17 cellular contexts compared by ENCODE assay signal in the genomic region with DNA sequence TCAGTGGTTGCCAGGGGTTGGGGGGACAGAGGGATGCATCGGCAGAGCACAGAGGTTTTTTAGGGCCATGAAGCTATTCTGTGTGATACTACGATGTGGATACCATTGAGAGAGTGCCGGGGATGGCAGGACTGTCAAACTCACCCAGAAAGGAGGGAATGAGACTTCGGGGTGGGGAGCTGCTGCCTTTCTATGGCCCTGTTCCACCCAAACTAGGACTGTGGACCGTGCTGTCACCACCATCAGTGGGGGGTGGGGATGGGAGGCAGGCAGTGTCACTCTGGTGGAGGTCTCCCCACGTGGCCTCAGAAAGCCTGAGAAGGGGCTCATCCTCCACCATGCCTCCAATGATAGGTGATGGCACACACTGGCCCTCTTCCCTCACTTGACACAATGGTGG.
"Had no signal": no experiment of that assay in that cellular context is flagged by ENCODE, and none has a peak within 500 bp of the region (broad histone marks: within the 10 kb centered on the region; RNA-seq: fewer than 3 reads in every experiment).

No MANE protein-coding gene starts in this region.

- H3K27me3 Mint-ChIP-seq: stimulated activated naive CD8-positive, alpha-beta T cell treated with anti-CD3 and anti-CD28 coated beads, Interleukin-15, Interleukin-2, amounts not matched to agents 100 ng/mL and 50 ng/mL, for 24 hours had no signal

- H3K4me3 Mint-ChIP-seq: effector memory CD8-positive, alpha-beta T cell; immature natural killer cell; natural killer cell; stimulated activated naive B cell treated with anti-CD40 and anti-IgM and Interleukin-4, amounts not matched to agents 10 μg/mL and 1 μg/mL and 100 μg/mL, for 72 hours; stimulated activated naive CD8-positive, alpha-beta T cell treated with anti-CD3 and anti-CD28 coated beads, Interleukin-15, Interleukin-2, amounts not matched to agents 100 ng/mL and 50 ng/mL, for 24 hours had no signal

- H3K9me3 Mint-ChIP-seq: immature natural killer cell; natural killer cell; stimulated activated naive B cell treated with anti-CD40 and anti-IgM and Interleukin-4, amounts not matched to agents 10 μg/mL and 1 μg/mL and 100 μg/mL, for 72 hours; stimulated activated naive CD8-positive, alpha-beta T cell treated with anti-CD3 and anti-CD28 coated beads, Interleukin-15, Interleukin-2, amounts not matched to agents 100 ng/mL and 50 ng/mL, for 24 hours had no signal

- H3K4me1 ChIP-seq: lower lobe of right lung, parathyroid adenoma, prostate gland, right atrium auricular region, sigmoid colon, suprapubic skin, transverse colon had no signal

- H3K27me3 ChIP-seq: right atrium auricular region, sigmoid colon, transverse colon had no signal

- H3K36me3 ChIP-seq: lower lobe of right lung, neutrophil, prostate gland, right atrium auricular region, sigmoid colon, suprapubic skin, transverse colon had no signal

- H3K27ac ChIP-seq: coronary artery, lower lobe of right lung, neutrophil, parathyroid adenoma, prostate gland, right atrium auricular region, sigmoid colon, suprapubic skin, transverse colon had no signal

- ATAC-seq: effector memory CD8-positive, alpha-beta T cell; left ventricle myocardium superior; lower lobe of right lung; natural killer cell; stimulated activated naive B cell treated with anti-CD40 and anti-IgM and Interleukin-4, amounts not matched to agents 10 μg/mL and 1 μg/mL and 100 μg/mL, for 72 hours had no signal

- DNase-seq: effector memory CD8-positive, alpha-beta T cell; hypothalamus; immature natural killer cell; left ventricle myocardium superior; lower lobe of right lung; natural killer cell; sigmoid colon; stimulated activated CD4-positive, alpha-beta T cell treated with anti-CD3 and anti-CD28 coated beads, Interleukin-4, amount 100 ng/mL, for 4 hours; stimulated activated naive B cell treated with anti-CD40 and anti-IgM and Interleukin-4, amounts not matched to agents 10 μg/mL and 1 μg/mL and 100 μg/mL, for 72 hours; transverse colon had no signal

- H3K4me3 ChIP-seq: coronary artery, lower lobe of right lung, prostate gland, right atrium auricular region, sigmoid colon, suprapubic skin, transverse colon had no signal

- H3K4me1 Mint-ChIP-seq: natural killer cell; stimulated activated naive B cell treated with anti-CD40 and anti-IgM and Interleukin-4, amounts not matched to agents 10 μg/mL and 1 μg/mL and 100 μg/mL, for 72 hours had no signal

- H3K36me3 Mint-ChIP-seq: immature natural killer cell; natural killer cell; stimulated activated naive B cell treated with anti-CD40 and anti-IgM and Interleukin-4, amounts not matched to agents 10 μg/mL and 1 μg/mL and 100 μg/mL, for 72 hours had no signal

- H3K27ac Mint-ChIP-seq: effector memory CD8-positive, alpha-beta T cell; immature natural killer cell; natural killer cell; stimulated activated naive B cell treated with anti-CD40 and anti-IgM and Interleukin-4, amounts not matched to agents 10 μg/mL and 1 μg/mL and 100 μg/mL, for 72 hours; stimulated activated naive CD8-positive, alpha-beta T cell treated with anti-CD3 and anti-CD28 coated beads, Interleukin-15, Interleukin-2, amounts not matched to agents 100 ng/mL and 50 ng/mL, for 24 hours had no signal

- H3K9me3 ChIP-seq: lower lobe of right lung, neutrophil, prostate gland, right atrium auricular region, sigmoid colon, suprapubic skin, transverse colon had no signal
